Comparison of ENCODE assay signal across 1 cellular context in the genomic region with DNA sequence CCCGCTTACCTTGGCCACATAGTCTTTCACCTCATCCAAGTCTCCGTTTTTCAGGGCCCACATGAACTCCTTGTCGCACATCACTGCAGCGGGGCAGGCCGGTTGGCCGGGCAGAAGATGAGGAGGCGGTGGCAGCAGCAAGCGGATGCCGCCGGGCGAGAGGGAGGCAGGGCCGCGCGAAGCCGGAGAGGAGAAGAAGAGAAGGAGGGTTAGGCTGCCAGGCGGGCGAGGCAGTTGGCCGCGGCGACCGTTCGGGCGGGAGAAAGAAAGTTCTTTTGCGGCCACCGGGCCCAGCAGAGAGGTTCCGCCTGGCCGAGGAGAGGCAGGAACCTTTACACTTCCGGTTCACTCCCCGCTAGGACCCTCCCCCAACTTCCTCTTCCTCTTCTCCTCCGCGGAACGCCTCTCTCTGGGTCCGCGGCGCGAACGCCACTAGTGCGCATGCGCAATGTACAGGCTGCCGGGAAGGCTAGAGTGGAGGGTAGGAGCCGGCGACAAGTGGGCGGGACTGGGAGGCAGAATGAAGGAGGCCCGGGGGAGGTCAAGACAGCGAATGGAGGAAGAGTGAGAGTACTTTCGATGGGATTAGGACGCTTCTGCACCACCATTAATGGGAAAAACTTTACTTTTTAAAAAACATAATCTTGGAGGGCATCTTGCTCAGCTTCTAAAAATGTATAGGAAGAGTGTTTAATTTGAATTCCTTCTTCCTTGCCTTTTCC.
TF ChIP-seq lines count a peak whose summit lies in the region.

MTPN (minus strand) TSS at position 340 of the 722 bp plus-strand sequence; CDS start at position 81, 259 bp downstream.

TF ChIP-seq in K562, 482 proteins besides CTCF, POLR2A, EP300 and RAD21 (continued from another document and continues in another):
- TF ChIP-seq CREB5 (CRISPR knock-in tag; IDR thresholded peaks at IDR 0.05), result no peak
- TF ChIP-seq MAFF (IDR thresholded peaks at IDR 0.05; ENCODE audit: low read length), result no peak; the same call in 1 of the 2 replicates
- TF ChIP-seq, protein P1, sequence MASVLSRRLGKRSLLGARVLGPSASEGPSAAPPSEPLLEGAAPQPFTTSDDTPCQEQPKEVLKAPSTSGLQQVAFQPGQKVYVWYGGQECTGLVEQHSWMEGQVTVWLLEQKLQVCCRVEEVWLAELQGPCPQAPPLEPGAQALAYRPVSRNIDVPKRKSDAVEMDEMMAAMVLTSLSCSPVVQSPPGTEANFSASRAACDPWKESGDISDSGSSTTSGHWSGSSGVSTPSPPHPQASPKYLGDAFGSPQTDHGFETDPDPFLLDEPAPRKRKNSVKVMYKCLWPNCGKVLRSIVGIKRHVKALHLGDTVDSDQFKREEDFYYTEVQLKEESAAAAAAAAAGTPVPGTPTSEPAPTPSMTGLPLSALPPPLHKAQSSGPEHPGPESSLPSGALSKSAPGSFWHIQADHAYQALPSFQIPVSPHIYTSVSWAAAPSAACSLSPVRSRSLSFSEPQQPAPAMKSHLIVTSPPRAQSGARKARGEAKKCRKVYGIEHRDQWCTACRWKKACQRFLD (CRISPR knock-in tag; IDR thresholded peaks at IDR 0.05), result 0 out of 2 replicates have a peak, but pooled peaks have one; percentile 36
- TF ChIP-seq KLF13 (tag; IDR thresholded peaks at IDR 0.05; ENCODE audit: borderline replicate concordance, low read depth), result peak; percentile 93; the same call in 1 of the 2 replicates
- peak; percentile 95 for TF ChIP-seq POLR2B (IDR thresholded peaks at IDR 0.05; ENCODE audit: low read depth, partially characterized antibody)
- TF ChIP-seq SMARCA4 (IDR thresholded peaks at IDR 0.05), result no peak
- peak; percentile 79 for TF ChIP-seq ETV1 (tag; conservative IDR thresholded peaks at IDR 0.05; ENCODE audit: low read depth)
- no peak for TF ChIP-seq ELF4 (CRISPR knock-in tag; IDR thresholded peaks at IDR 0.05)
- TF ChIP-seq SAFB (IDR thresholded peaks at IDR 0.05; ENCODE audit: borderline replicate concordance, low read depth, low read length), result no peak
- no peak for TF ChIP-seq MCM2 (IDR thresholded peaks at IDR 0.05; ENCODE audit: low read depth)
- TF ChIP-seq ZBTB5 (IDR thresholded peaks at IDR 0.05), result peak; percentile 47; the same call in 1 of the 2 replicates
- TF ChIP-seq, protein P2, sequence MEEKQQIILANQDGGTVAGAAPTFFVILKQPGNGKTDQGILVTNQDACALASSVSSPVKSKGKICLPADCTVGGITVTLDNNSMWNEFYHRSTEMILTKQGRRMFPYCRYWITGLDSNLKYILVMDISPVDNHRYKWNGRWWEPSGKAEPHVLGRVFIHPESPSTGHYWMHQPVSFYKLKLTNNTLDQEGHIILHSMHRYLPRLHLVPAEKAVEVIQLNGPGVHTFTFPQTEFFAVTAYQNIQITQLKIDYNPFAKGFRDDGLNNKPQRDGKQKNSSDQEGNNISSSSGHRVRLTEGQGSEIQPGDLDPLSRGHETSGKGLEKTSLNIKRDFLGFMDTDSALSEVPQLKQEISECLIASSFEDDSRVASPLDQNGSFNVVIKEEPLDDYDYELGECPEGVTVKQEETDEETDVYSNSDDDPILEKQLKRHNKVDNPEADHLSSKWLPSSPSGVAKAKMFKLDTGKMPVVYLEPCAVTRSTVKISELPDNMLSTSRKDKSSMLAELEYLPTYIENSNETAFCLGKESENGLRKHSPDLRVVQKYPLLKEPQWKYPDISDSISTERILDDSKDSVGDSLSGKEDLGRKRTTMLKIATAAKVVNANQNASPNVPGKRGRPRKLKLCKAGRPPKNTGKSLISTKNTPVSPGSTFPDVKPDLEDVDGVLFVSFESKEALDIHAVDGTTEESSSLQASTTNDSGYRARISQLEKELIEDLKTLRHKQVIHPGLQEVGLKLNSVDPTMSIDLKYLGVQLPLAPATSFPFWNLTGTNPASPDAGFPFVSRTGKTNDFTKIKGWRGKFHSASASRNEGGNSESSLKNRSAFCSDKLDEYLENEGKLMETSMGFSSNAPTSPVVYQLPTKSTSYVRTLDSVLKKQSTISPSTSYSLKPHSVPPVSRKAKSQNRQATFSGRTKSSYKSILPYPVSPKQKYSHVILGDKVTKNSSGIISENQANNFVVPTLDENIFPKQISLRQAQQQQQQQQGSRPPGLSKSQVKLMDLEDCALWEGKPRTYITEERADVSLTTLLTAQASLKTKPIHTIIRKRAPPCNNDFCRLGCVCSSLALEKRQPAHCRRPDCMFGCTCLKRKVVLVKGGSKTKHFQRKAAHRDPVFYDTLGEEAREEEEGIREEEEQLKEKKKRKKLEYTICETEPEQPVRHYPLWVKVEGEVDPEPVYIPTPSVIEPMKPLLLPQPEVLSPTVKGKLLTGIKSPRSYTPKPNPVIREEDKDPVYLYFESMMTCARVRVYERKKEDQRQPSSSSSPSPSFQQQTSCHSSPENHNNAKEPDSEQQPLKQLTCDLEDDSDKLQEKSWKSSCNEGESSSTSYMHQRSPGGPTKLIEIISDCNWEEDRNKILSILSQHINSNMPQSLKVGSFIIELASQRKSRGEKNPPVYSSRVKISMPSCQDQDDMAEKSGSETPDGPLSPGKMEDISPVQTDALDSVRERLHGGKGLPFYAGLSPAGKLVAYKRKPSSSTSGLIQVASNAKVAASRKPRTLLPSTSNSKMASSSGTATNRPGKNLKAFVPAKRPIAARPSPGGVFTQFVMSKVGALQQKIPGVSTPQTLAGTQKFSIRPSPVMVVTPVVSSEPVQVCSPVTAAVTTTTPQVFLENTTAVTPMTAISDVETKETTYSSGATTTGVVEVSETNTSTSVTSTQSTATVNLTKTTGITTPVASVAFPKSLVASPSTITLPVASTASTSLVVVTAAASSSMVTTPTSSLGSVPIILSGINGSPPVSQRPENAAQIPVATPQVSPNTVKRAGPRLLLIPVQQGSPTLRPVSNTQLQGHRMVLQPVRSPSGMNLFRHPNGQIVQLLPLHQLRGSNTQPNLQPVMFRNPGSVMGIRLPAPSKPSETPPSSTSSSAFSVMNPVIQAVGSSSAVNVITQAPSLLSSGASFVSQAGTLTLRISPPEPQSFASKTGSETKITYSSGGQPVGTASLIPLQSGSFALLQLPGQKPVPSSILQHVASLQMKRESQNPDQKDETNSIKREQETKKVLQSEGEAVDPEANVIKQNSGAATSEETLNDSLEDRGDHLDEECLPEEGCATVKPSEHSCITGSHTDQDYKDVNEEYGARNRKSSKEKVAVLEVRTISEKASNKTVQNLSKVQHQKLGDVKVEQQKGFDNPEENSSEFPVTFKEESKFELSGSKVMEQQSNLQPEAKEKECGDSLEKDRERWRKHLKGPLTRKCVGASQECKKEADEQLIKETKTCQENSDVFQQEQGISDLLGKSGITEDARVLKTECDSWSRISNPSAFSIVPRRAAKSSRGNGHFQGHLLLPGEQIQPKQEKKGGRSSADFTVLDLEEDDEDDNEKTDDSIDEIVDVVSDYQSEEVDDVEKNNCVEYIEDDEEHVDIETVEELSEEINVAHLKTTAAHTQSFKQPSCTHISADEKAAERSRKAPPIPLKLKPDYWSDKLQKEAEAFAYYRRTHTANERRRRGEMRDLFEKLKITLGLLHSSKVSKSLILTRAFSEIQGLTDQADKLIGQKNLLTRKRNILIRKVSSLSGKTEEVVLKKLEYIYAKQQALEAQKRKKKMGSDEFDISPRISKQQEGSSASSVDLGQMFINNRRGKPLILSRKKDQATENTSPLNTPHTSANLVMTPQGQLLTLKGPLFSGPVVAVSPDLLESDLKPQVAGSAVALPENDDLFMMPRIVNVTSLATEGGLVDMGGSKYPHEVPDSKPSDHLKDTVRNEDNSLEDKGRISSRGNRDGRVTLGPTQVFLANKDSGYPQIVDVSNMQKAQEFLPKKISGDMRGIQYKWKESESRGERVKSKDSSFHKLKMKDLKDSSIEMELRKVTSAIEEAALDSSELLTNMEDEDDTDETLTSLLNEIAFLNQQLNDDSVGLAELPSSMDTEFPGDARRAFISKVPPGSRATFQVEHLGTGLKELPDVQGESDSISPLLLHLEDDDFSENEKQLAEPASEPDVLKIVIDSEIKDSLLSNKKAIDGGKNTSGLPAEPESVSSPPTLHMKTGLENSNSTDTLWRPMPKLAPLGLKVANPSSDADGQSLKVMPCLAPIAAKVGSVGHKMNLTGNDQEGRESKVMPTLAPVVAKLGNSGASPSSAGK (IDR thresholded peaks at IDR 0.05), result no peak
- TF ChIP-seq ETV5 (CRISPR knock-in tag; IDR thresholded peaks at IDR 0.05; ENCODE audit: low read depth), result peak; percentile 65
- TF ChIP-seq FOS (IDR thresholded peaks at IDR 0.05; ENCODE audit: extremely low read depth, insufficient read length), result no peak
- TF ChIP-seq ETS2 (tag; IDR thresholded peaks at IDR 0.05; ENCODE audit: borderline replicate concordance, poor library complexity, severe bottlenecking), result no peak
- TF ChIP-seq MAFG (tag; conservative IDR thresholded peaks at IDR 0.05), result no peak
- TF ChIP-seq MLLT1 (IDR thresholded peaks at IDR 0.05), result peak; percentile 11 to 70; a peak in 1 of 4 replicates
- TF ChIP-seq MECOM (CRISPR knock-in tag; IDR thresholded peaks at IDR 0.05), result no peak
- TF ChIP-seq PTBP1 (IDR thresholded peaks at IDR 0.05; ENCODE audit: low read depth, low read length), result no peak
- TF ChIP-seq NFE2L1 (tag; IDR thresholded peaks at IDR 0.05; ENCODE audit: borderline replicate concordance, low read depth), result no peak
- TF ChIP-seq SP2 (IDR thresholded peaks at IDR 0.05; ENCODE audit: extremely low read depth, low read depth, low read length, poor library complexity, severe bottlenecking), result no peak
- no peak for TF ChIP-seq ARID3B (CRISPR knock-in tag; IDR thresholded peaks at IDR 0.05; ENCODE audit: borderline replicate concordance)
- TF ChIP-seq RHOXF2B (CRISPR knock-in tag; conservative IDR thresholded peaks at IDR 0.05), result no peak
- no peak for TF ChIP-seq ZNF134 (CRISPR knock-in tag; conservative IDR thresholded peaks at IDR 0.05)
- TF ChIP-seq ZNF717 (CRISPR knock-in tag; IDR thresholded peaks at IDR 0.05), result no peak
- TF ChIP-seq TAF7 (tag; IDR thresholded peaks at IDR 0.05), result peak; percentile 72; the same call in 1 of the 2 replicates
- TF ChIP-seq ZNF445 (CRISPR knock-in tag; IDR thresholded peaks at IDR 0.05; ENCODE audit: low read depth), result no peak
- no peak for TF ChIP-seq ZNF586 (CRISPR knock-in tag; conservative IDR thresholded peaks at IDR 0.05)
- TF ChIP-seq, protein P3, sequence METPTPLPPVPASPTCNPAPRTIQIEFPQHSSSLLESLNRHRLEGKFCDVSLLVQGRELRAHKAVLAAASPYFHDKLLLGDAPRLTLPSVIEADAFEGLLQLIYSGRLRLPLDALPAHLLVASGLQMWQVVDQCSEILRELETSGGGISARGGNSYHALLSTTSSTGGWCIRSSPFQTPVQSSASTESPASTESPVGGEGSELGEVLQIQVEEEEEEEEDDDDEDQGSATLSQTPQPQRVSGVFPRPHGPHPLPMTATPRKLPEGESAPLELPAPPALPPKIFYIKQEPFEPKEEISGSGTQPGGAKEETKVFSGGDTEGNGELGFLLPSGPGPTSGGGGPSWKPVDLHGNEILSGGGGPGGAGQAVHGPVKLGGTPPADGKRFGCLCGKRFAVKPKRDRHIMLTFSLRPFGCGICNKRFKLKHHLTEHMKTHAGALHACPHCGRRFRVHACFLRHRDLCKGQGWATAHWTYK (CRISPR knock-in tag; IDR thresholded peaks at IDR 0.05), result no peak; the same call in 1 of the 2 replicates
- 0 out of 4 replicates have a peak, but pooled peaks of 1 of the 2 experiments have one; percentile 37 for TF ChIP-seq ARNT (IDR thresholded peaks at IDR 0.05)
- TF ChIP-seq CBFB (CRISPR knock-in tag; IDR thresholded peaks at IDR 0.05), result no peak
- TF ChIP-seq TBP (optimal IDR thresholded peaks at IDR 0.05; ENCODE audit: low read depth, low read length), result no peak
